Comparison of ENCODE assay signal across 16 cellular contexts in genomic region chr19:13133241-13133870, GRCh38. TPM values are rescaled to one million over a fixed set of nuclear protein-coding genes. Genes with fewer than 3 reads are reported as not detected.
DNase-seq lines count a peak whose midpoint lies in the region; ATAC-seq and TF ChIP-seq lines count a peak whose summit lies in the region.
"Had no signal": no experiment of that assay in that cellular context is flagged by ENCODE, and none has a peak within 500 bp of the region (broad histone marks: within the 10 kb centered on the region; RNA-seq: fewer than 3 reads in every experiment).

No MANE protein-coding gene starts in this region.

- no peaks in the 10 kb centered on the region for H3K9me3 Mint-ChIP-seq in activated CD8-positive, alpha-beta memory T cell treated with anti-CD3 and anti-CD28 coated beads, Interleukin-2, amount 10 ng/mL, durations not matched to agents 7 days and 5 days (ENCODE audit: low read depth)
- H3K9me3 Mint-ChIP-seq in activated CD8-positive, alpha-beta T cell treated with anti-CD3 and anti-CD28 coated beads for 36 hours: no peaks in the 10 kb centered on the region
- H3K9me3 Mint-ChIP-seq: IgD-negative memory B cell, neural progenitor cell had no signal

- intact Hi-C loops in activated CD8-positive, alpha-beta T cell treated with anti-CD3 and anti-CD28 coated beads for 36 hours (cut with micrococcal nuclease): no loop called here
- intact Hi-C loops in gastrocnemius medialis (cut with DNase I; ENCODE audit: low total_unique reads): no loop called here

- peak overlapping the region; percentile 77 for H3K27ac Mint-ChIP-seq in activated CD8-positive, alpha-beta memory T cell treated with anti-CD3 and anti-CD28 coated beads, Interleukin-2, amount 10 ng/mL, durations not matched to agents 7 days and 5 days
- peak overlapping the region; percentile 84 for H3K27ac Mint-ChIP-seq in activated CD8-positive, alpha-beta T cell treated with anti-CD3 and anti-CD28 coated beads for 36 hours
- H3K27ac Mint-ChIP-seq: neural progenitor cell had no signal

- H3K27me3 Mint-ChIP-seq in activated CD8-positive, alpha-beta memory T cell treated with anti-CD3 and anti-CD28 coated beads, Interleukin-2, amount 10 ng/mL, durations not matched to agents 7 days and 5 days: no peaks in the 10 kb centered on the region
- no peaks in the 10 kb centered on the region for H3K27me3 Mint-ChIP-seq in activated CD8-positive, alpha-beta T cell treated with anti-CD3 and anti-CD28 coated beads for 36 hours
- H3K27me3 Mint-ChIP-seq: IgD-negative memory B cell had no signal

- ATAC-seq in activated CD8-positive, alpha-beta memory T cell treated with anti-CD3 and anti-CD28 coated beads, Interleukin-2, amount 10 ng/mL, durations not matched to agents 7 days and 5 days: no peak
- ATAC-seq in activated CD8-positive, alpha-beta T cell treated with anti-CD3 and anti-CD28 coated beads for 36 hours: no peak
- ATAC-seq in gastrocnemius medialis: no peak
- no peak for ATAC-seq in GM21515 (IDR thresholded peaks at IDR 0.05; ENCODE audit: unreplicated experiment)

- H3K4me2 ChIP-seq in hepatocyte: no peak overlapping the region
- H3K4me2 ChIP-seq: neural progenitor cell had no signal

- H3K4me1 ChIP-seq in hepatocyte (ENCODE audit: insufficient read depth) (no peaks in the 10 kb centered on the region), gastrocnemius medialis (peaks cover 0 to 13% of the 10 kb centered on the region in 2 donors)
- H3K4me1 ChIP-seq: neural progenitor cell, Peyer's patch had no signal

- H3K9me3 ChIP-seq in hepatocyte (ENCODE audit: low read depth) (no peaks in the 10 kb centered on the region), gastrocnemius medialis (no peaks in the 10 kb centered on the region)
- H3K9me3 ChIP-seq: Peyer's patch, transverse colon had no signal

- H3K27ac ChIP-seq in hepatocyte: no peak overlapping the region
- H3K27ac ChIP-seq in gastrocnemius medialis: peak overlapping the region in 3 of 4 donors; percentile 38 to 62 (median 48)
- H3K27ac ChIP-seq: neural progenitor cell, Peyer's patch, transverse colon had no signal

- H3K4me3 Mint-ChIP-seq in activated CD8-positive, alpha-beta memory T cell treated with anti-CD3 and anti-CD28 coated beads, Interleukin-2, amount 10 ng/mL, durations not matched to agents 7 days and 5 days: no peak overlapping the region
- no peak overlapping the region for H3K4me3 Mint-ChIP-seq in activated CD8-positive, alpha-beta T cell treated with anti-CD3 and anti-CD28 coated beads for 36 hours
- H3K4me3 Mint-ChIP-seq: neural progenitor cell had no signal

- no peak for TF ChIP-seq CTCF in activated CD8-positive, alpha-beta T cell treated with anti-CD3 and anti-CD28 coated beads for 36 hours (IDR thresholded peaks at IDR 0.05)
- TF ChIP-seq CTCF in hepatocyte (IDR thresholded peaks at IDR 0.05; ENCODE audit: poor library complexity) (no peak), gastrocnemius medialis (IDR thresholded peaks at IDR 0.05 in 4 of 5, conservative IDR thresholded peaks at IDR 0.05 in 1 of 5) (no peak)

- H3K36me3 Mint-ChIP-seq in activated CD8-positive, alpha-beta memory T cell treated with anti-CD3 and anti-CD28 coated beads, Interleukin-2, amount 10 ng/mL, durations not matched to agents 7 days and 5 days: peaks cover 17% of the 10 kb centered on the region
- H3K36me3 Mint-ChIP-seq in activated CD8-positive, alpha-beta T cell treated with anti-CD3 and anti-CD28 coated beads for 36 hours (ENCODE audit: low read depth): peaks cover 38% of the 10 kb centered on the region
- H3K36me3 Mint-ChIP-seq: IgD-negative memory B cell had no signal

- peaks cover 62% of the 10 kb centered on the region for H3K79me2 ChIP-seq in hepatocyte

- no peaks in the 10 kb centered on the region for H3K9me2 ChIP-seq in hepatocyte (replicated peaks; ENCODE audit: insufficient read depth)

- no peak for DNase-seq in activated CD8-positive, alpha-beta memory T cell treated with anti-CD3 and anti-CD28 coated beads, Interleukin-2, amount 10 ng/mL, durations not matched to agents 7 days and 5 days
- no peak for DNase-seq in activated CD8-positive, alpha-beta memory T cell treated with anti-CD3 and anti-CD28 coated beads for 24 hours
- no peak for DNase-seq in activated CD8-positive, alpha-beta T cell treated with anti-CD3 and anti-CD28 coated beads for 36 hours
- peak; percentile 2 for DNase-seq in hepatocyte (ENCODE audit: low spot score)
- no peak for DNase-seq in gastrocnemius medialis
- no peak for DNase-seq in cerebellar nuclear complex (lab: John Stamatoyannopoulos, UW)
- DNase-seq in stimulated activated CD4-positive, alpha-beta T cell treated with anti-CD3 and anti-CD28 coated beads, Interleukin-12 subunit alpha, Interleukin-12 subunit beta, amount 100 ng/mL, for 4 hours: no peak
- DNase-seq: kidney glomerular epithelial cell, NCI-H1694, NCI-H524, Peyer's patch, T1000, transverse colon had no signal

- POLR2A ChIA-PET in activated CD8-positive, alpha-beta T cell treated with anti-CD3 and anti-CD28 coated beads for 36 hours (lab: Charles Lee): interaction anchor here (1.2 to 6.6 kb wide), 5 partner anchors 10 to 21 kb away, joined by 3 to 63 read pairs (median 4); partner anchors contain the start of genes NACC1 and TRMT1

- no peak overlapping the region for H2AFZ ChIP-seq in hepatocyte
- H2AFZ ChIP-seq: neural progenitor cell had no signal

- no peak overlapping the region for H3K4me3 ChIP-seq in hepatocyte
- no peak overlapping the region for H3K4me3 ChIP-seq in gastrocnemius medialis
- H3K4me3 ChIP-seq: neural progenitor cell, Peyer's patch, transverse colon had no signal

- no peaks in the 10 kb centered on the region for H3K36me3 ChIP-seq in hepatocyte (replicated peaks; ENCODE audit: insufficient read depth, low read depth)
- H3K36me3 ChIP-seq in gastrocnemius medialis: peaks cover 0 to 32% of the 10 kb centered on the region in 2 donors
- H3K36me3 ChIP-seq: neural progenitor cell had no signal

- 76% methylated on average over 9 of the region's 12 CpGs for WGBS in hepatocyte (ENCODE audit: low lambda C conversion rate, missing lambda C conversion rate)

- H3K4me1 Mint-ChIP-seq in activated CD8-positive, alpha-beta memory T cell treated with anti-CD3 and anti-CD28 coated beads, Interleukin-2, amount 10 ng/mL, durations not matched to agents 7 days and 5 days: peaks cover 29% of the 10 kb centered on the region
- H3K4me1 Mint-ChIP-seq in activated CD8-positive, alpha-beta T cell treated with anti-CD3 and anti-CD28 coated beads for 36 hours (ENCODE audit: low read depth): peaks cover 36% of the 10 kb centered on the region

- H3K27me3 ChIP-seq in hepatocyte: no peaks in the 10 kb centered on the region
- H3K27me3 ChIP-seq in gastrocnemius medialis: no peaks in the 10 kb centered on the region
- H3K27me3 ChIP-seq: neural progenitor cell, Peyer's patch, transverse colon had no signal

- in situ Hi-C loops in gastrocnemius medialis (cut with MboI; ENCODE audit: low sequenced_read_pairs in 4 of 4): no loop called here

- CTCF ChIA-PET in activated CD8-positive, alpha-beta memory T cell treated with anti-CD3 and anti-CD28 coated beads, Interleukin-2, amount 10 ng/mL, durations not matched to agents 7 days and 5 days (lab: Charles Lee): interaction anchor here (1.0 to 2.6 kb wide), 8 partner anchors 11 to 169 kb away, joined by 3 to 13 read pairs (median 4); partner anchors contain the start of gene NACC1
- CTCF ChIA-PET in activated CD8-positive, alpha-beta T cell treated with anti-CD3 and anti-CD28 coated beads for 36 hours (lab: Charles Lee): interaction anchor here (1.2 to 1.7 kb wide), 3 partner anchors 9 to 29 kb away, joined by 5 read pairs; no protein-coding TSS in a partner anchor

- no peak for TF ChIP-seq POLR2A in gastrocnemius medialis (IDR thresholded peaks at IDR 0.05)

- H4K20me1 ChIP-seq in hepatocyte (ENCODE audit: insufficient read depth, poor library complexity, severe bottlenecking): peaks cover 22% of the 10 kb centered on the region

RNA-seq across cellular contexts. Expression of gene NACC1, which starts 15.3 kb away (rescaled TPM):
- total RNA-seq in activated CD8-positive, alpha-beta memory T cell treated with anti-CD3 and anti-CD28 coated beads, Interleukin-2, amount 10 ng/mL, durations not matched to agents 7 days and 5 days: 10 to 100 TPM; 82.2 to 96.0 TPM
- 10 to 100 TPM; 73.8 to 87.5 TPM for total RNA-seq in activated CD8-positive, alpha-beta T cell treated with anti-CD3 and anti-CD28 coated beads for 36 hours
- 32.6 and 35.0 TPM in 2 replicates for total RNA-seq in hepatocyte
- 9.7 and 11.1 TPM in 2 replicates for polyA plus RNA-seq in hepatocyte
- 10 to 100 TPM; 36.3 to 81.3 (median 49.4) TPM for total RNA-seq in gastrocnemius medialis

RNA-seq across cellular contexts. Expression of gene TRMT1, which starts 16.8 kb away (rescaled TPM):
- 10 to 100 TPM; 43.2 to 50.2 TPM for total RNA-seq in activated CD8-positive, alpha-beta memory T cell treated with anti-CD3 and anti-CD28 coated beads, Interleukin-2, amount 10 ng/mL, durations not matched to agents 7 days and 5 days
- 10 to 100 TPM; 85.0 to 95.7 TPM for total RNA-seq in activated CD8-positive, alpha-beta T cell treated with anti-CD3 and anti-CD28 coated beads for 36 hours
- 21.0 and 31.2 TPM in 2 replicates for total RNA-seq in hepatocyte
- 33.4 and 45.1 TPM in 2 replicates for polyA plus RNA-seq in hepatocyte
- total RNA-seq in gastrocnemius medialis: 10 to 100 TPM; 31.7 to 47.9 (median 45.0) TPM

RNA-seq across cellular contexts. Expression of gene STX10, which starts 16.8 kb away (rescaled TPM):
- total RNA-seq in activated CD8-positive, alpha-beta memory T cell treated with anti-CD3 and anti-CD28 coated beads, Interleukin-2, amount 10 ng/mL, durations not matched to agents 7 days and 5 days: 10 to 100 TPM; 58.6 to 70.1 TPM
- total RNA-seq in activated CD8-positive, alpha-beta T cell treated with anti-CD3 and anti-CD28 coated beads for 36 hours: 10 to 100 TPM; 66.8 to 72.4 TPM
- total RNA-seq in hepatocyte: 63.4 and 66.5 TPM in 2 replicates
- polyA plus RNA-seq in hepatocyte: 82.2 and 106 TPM in 2 replicates
- 10 to 100 TPM; 16.5 to 40.7 (median 33.4) TPM for total RNA-seq in gastrocnemius medialis

RNA-seq across cellular contexts. Expression of gene IER2, which starts 16.9 kb away (rescaled TPM):
- 100 to 1,000 TPM; 148 to 209 TPM for total RNA-seq in activated CD8-positive, alpha-beta memory T cell treated with anti-CD3 and anti-CD28 coated beads, Interleukin-2, amount 10 ng/mL, durations not matched to agents 7 days and 5 days
- total RNA-seq in activated CD8-positive, alpha-beta T cell treated with anti-CD3 and anti-CD28 coated beads for 36 hours: 100 to 1,000 TPM; 120 to 122 TPM
- total RNA-seq in hepatocyte (64.2 and 101 TPM in 2 replicates), gastrocnemius medialis (10 to 100 TPM; 15.4 to 19.1 (median 16.7) TPM)
- 325 and 369 TPM in 2 replicates for polyA plus RNA-seq in hepatocyte

RNA-seq across cellular contexts. Expression of gene LYL1, which starts 30.7 kb away (rescaled TPM):
- under 1 TPM; 0.49 to 0.64 TPM for total RNA-seq in activated CD8-positive, alpha-beta memory T cell treated with anti-CD3 and anti-CD28 coated beads, Interleukin-2, amount 10 ng/mL, durations not matched to agents 7 days and 5 days
- total RNA-seq in activated CD8-positive, alpha-beta T cell treated with anti-CD3 and anti-CD28 coated beads for 36 hours: 1 to 10 TPM; 3.9 to 4.8 TPM
- 0.36 and 0.47 TPM in 2 replicates for total RNA-seq in hepatocyte
- polyA plus RNA-seq in hepatocyte: 1.0 and 1.4 TPM in 2 replicates
- total RNA-seq in gastrocnemius medialis: 1 to 10 TPM; 2.6 to 5.0 (median 3.1) TPM
